In genomic region chr11:33534575-33534974, GRCh38 we compare ENCODE assay signal across 19 cellular contexts.
"Had no signal": no experiment of that assay in that cellular context is flagged by ENCODE, and none has a peak within 500 bp of the region (broad histone marks: within the 10 kb centered on the region; RNA-seq: fewer than 3 reads in every experiment).

No MANE protein-coding gene starts in this region.

- H3K4me3 ChIP-seq: cardiac muscle cell, lung, psoas muscle, upper lobe of right lung had no signal

- H3K4me1 ChIP-seq: psoas muscle, upper lobe of right lung had no signal

- H3K4me3 Mint-ChIP-seq: activated naive CD8-positive, alpha-beta T cell treated with anti-CD3 and anti-CD28 coated beads for 36 hours; activated T-cell treated with anti-CD3 and anti-CD28 coated beads, Interleukin-2, amount 50 U/mL, for 4 hours; effector memory CD8-positive, alpha-beta T cell; immature natural killer cell; natural killer cell treated with Interleukin-12 subunit alpha and Interleukin-12 subunit beta and Interleukin-15 and Interleukin-18, amount 100 ng/mL, for 72 hours had no signal

- H3K27me3 ChIP-seq: cardiac muscle cell had no signal

- ATAC-seq: activated T-cell treated with anti-CD3 and anti-CD28 coated beads, Interleukin-2, amount 50 U/mL, for 4 hours; effector memory CD8-positive, alpha-beta T cell; esophagus mucosa; left colon; natural killer cell treated with Interleukin-12 subunit alpha and Interleukin-12 subunit beta and Interleukin-15 and Interleukin-18, amount 100 ng/mL, for 72 hours; psoas muscle; sciatic nerve; stimulated activated naive CD8-positive, alpha-beta T cell treated with anti-CD3 and anti-CD28 coated beads, Interleukin-15, Interleukin-2, amounts not matched to agents 100 U/mL and 50 U/mL, for 24 hours; upper lobe of right lung had no signal

- H3K9me3 Mint-ChIP-seq: activated naive CD8-positive, alpha-beta T cell treated with anti-CD3 and anti-CD28 coated beads for 36 hours; activated T-cell treated with anti-CD3 and anti-CD28 coated beads, Interleukin-2, amount 50 U/mL, for 4 hours; effector memory CD8-positive, alpha-beta T cell had no signal

- H3K36me3 Mint-ChIP-seq: activated naive CD8-positive, alpha-beta T cell treated with anti-CD3 and anti-CD28 coated beads for 36 hours; immature natural killer cell; natural killer cell treated with Interleukin-12 subunit alpha and Interleukin-12 subunit beta and Interleukin-15 and Interleukin-18, amount 100 ng/mL, for 72 hours had no signal

- H3K27ac Mint-ChIP-seq: activated naive CD8-positive, alpha-beta T cell treated with anti-CD3 and anti-CD28 coated beads for 36 hours; effector memory CD8-positive, alpha-beta T cell; immature natural killer cell; natural killer cell treated with Interleukin-12 subunit alpha and Interleukin-12 subunit beta and Interleukin-15 and Interleukin-18, amount 100 ng/mL, for 72 hours had no signal

- DNase-seq: activated gamma-delta T cell treated with Interleukin-2 at 50 U/mL for 16 hours; activated naive CD8-positive, alpha-beta T cell treated with anti-CD3 and anti-CD28 coated beads for 36 hours; activated T-cell treated with anti-CD3 and anti-CD28 coated beads, Interleukin-2, amount 50 U/mL, for 4 hours; anterior cingulate cortex; cortex of kidney; effector memory CD8-positive, alpha-beta T cell; immature natural killer cell; left colon; occipital lobe; psoas muscle; stimulated activated CD4-positive, alpha-beta T cell treated with anti-CD3 and anti-CD28 coated beads, Interleukin-12 subunit alpha, Interleukin-12 subunit beta, amount 100 ng/mL, for 4 hours; stimulated activated naive CD8-positive, alpha-beta T cell treated with anti-CD3 and anti-CD28 coated beads, Interleukin-15, Interleukin-2, amounts not matched to agents 100 U/mL and 50 U/mL, for 24 hours; T-helper 2 cell; upper lobe of right lung had no signal

- H3K27ac ChIP-seq: cardiac muscle cell, psoas muscle, upper lobe of right lung had no signal

- H3K36me3 ChIP-seq: cardiac muscle cell, upper lobe of right lung had no signal

- H3K9me3 ChIP-seq: psoas muscle, upper lobe of right lung had no signal

- H3K4me1 Mint-ChIP-seq: activated naive CD8-positive, alpha-beta T cell treated with anti-CD3 and anti-CD28 coated beads for 36 hours had no signal
